ENCODE assay signal across 17 cellular contexts in the genomic region with DNA sequence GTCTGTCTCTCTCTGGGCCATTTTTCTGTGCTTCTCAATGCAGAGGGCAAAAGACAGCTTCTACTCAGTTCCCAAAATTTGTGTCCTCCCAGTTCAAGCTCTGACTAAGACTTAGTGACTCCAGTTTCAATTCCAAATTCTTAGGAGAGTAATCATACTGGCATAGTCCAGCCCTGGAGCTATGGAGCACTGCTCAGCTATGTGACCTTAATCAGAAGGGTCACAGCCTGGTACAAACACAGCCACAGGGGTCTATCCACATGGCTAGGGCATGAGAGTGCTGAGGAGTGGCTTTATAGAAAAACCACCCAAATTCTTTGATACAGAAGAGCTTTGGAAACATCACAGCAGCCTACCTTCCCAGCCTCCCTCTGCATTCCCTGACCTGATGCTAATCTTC.
DNase-seq lines count a peak whose midpoint lies in the region; ATAC-seq and TF ChIP-seq lines count a peak whose summit lies in the region.
"Had no signal": no experiment of that assay in that cellular context is flagged by ENCODE, and none has a peak within 500 bp of the region (broad histone marks: within the 10 kb centered on the region; RNA-seq: fewer than 3 reads in every experiment).

No MANE protein-coding gene starts in this region.

- no peak overlapping the region for H3K27ac ChIP-seq in Panc1 (ENCODE audit: low read length)
- H3K27ac ChIP-seq in substantia nigra (ENCODE audit: low read depth, low read length, poor library complexity, severe bottlenecking), result no peak overlapping the region
- H3K27ac ChIP-seq: spleen, uterus had no signal

- no peaks in the 10 kb centered on the region for H3K36me3 ChIP-seq in Panc1 (ENCODE audit: control insufficient read depth, insufficient read depth, low read length)
- H3K36me3 ChIP-seq: spleen, uterus had no signal

- in situ Hi-C loops in Caki2 (cut with HindIII; ENCODE audit: low pct_unique_long_range_greater_than_20kb, low sequenced_read_pairs) (no loop called here), Panc1 (cut with HindIII; ENCODE audit: low pct_unique_long_range_greater_than_20kb, low sequenced_read_pairs) (no loop called here)

- H3K4me3 Mint-ChIP-seq in naive thymus-derived CD8-positive, alpha-beta T cell, result no peak overlapping the region
- H3K4me3 Mint-ChIP-seq: activated CD4-positive, alpha-beta T cell treated with anti-CD3 and anti-CD28 coated beads, Interleukin-2, amount 10 ng/mL, durations not matched to agents 7 days and 5 days; naive B cell had no signal

- intact Hi-C loops in Panc1 (cut with micrococcal nuclease; ENCODE audit: unreplicated experiment), result no loop called here

- POLR2A ChIA-PET in Panc1 (lab: Charles Lee), result interaction anchor here (0.5 kb wide), 1 partner anchor 21 kb away, joined by 5 read pairs; no protein-coding TSS in a partner anchor
- POLR2A ChIA-PET in naive thymus-derived CD8-positive, alpha-beta T cell (lab: Charles Lee), result no interaction called here

- H3K27me3 ChIP-seq in Panc1 (ENCODE audit: control insufficient read depth, insufficient read depth, low read length), result no peaks in the 10 kb centered on the region
- H3K27me3 ChIP-seq: spleen, uterus had no signal

- no peak for TF ChIP-seq CTCF in Panc1 (IDR thresholded peaks at IDR 0.05)

- DNase-seq in Caki2 (ENCODE audit: low read depth), result peak; percentile 60
- no peak for DNase-seq in Panc1 (ENCODE audit: low read depth, low spot score)
- DNase-seq in epidermal melanocyte (ENCODE audit: insufficient read length, low spot score), result peak; percentile 80
- DNase-seq in non-pigmented ciliary epithelial cell (ENCODE audit: low read depth), result peak; percentile 45
- no peak for DNase-seq in NCI-H446 (lab: John Stamatoyannopoulos, UW)
- no peak for DNase-seq in substantia nigra (lab: John Stamatoyannopoulos, UW)
- no peak for DNase-seq in naive thymus-derived CD8-positive, alpha-beta T cell
- DNase-seq: activated CD4-positive, alpha-beta T cell treated with anti-CD3 and anti-CD28 coated beads, Interleukin-2, amount 10 ng/mL, durations not matched to agents 7 days and 5 days; activated naive CD4-positive, alpha-beta T cell treated with anti-CD3 and anti-CD28 coated beads, Interleukin-2, amount 50 U/mL, for 16 hours; DMS153; effector CD4-positive, alpha-beta T cell; naive B cell; NCI-H1105; NCI-H69; spleen; uterus had no signal

- H3K27me3 Mint-ChIP-seq in naive thymus-derived CD8-positive, alpha-beta T cell, result peaks cover 4 to 25% (median 13%) of the 10 kb centered on the region in 5 donors

- no peaks in the 10 kb centered on the region for H3K9me3 ChIP-seq in Panc1 (ENCODE audit: control insufficient read depth, insufficient read depth, low read depth, low read length)
- H3K9me3 ChIP-seq: spleen, uterus had no signal

- H3K4me1 ChIP-seq in Panc1 (ENCODE audit: control insufficient read depth, insufficient read depth, low read length), result no peaks in the 10 kb centered on the region
- H3K4me1 ChIP-seq: spleen, uterus had no signal

- H3K4me3 ChIP-seq in Panc1 (ENCODE audit: low read depth in 2 of 2, low read length in 2 of 2), result no peak overlapping the region
- H3K4me3 ChIP-seq: spleen, uterus had no signal

- H3K4me1 Mint-ChIP-seq in naive thymus-derived CD8-positive, alpha-beta T cell, result peaks cover 0 to 6% (median 1%) of the 10 kb centered on the region in 4 donors
- H3K4me1 Mint-ChIP-seq: activated CD4-positive, alpha-beta T cell treated with anti-CD3 and anti-CD28 coated beads, Interleukin-2, amount 10 ng/mL, durations not matched to agents 7 days and 5 days had no signal

- BruUV-seq in Panc1 (replicated peaks; lab: Mats Ljungman, UMichigan), result no TSS peak

- no peak overlapping the region for H3K27ac Mint-ChIP-seq in naive thymus-derived CD8-positive, alpha-beta T cell
- H3K27ac Mint-ChIP-seq: activated CD4-positive, alpha-beta T cell treated with anti-CD3 and anti-CD28 coated beads, Interleukin-2, amount 10 ng/mL, durations not matched to agents 7 days and 5 days had no signal

- peaks cover 0 to 12% (median 0%) of the 10 kb centered on the region in 9 donors for H3K9me3 Mint-ChIP-seq in naive thymus-derived CD8-positive, alpha-beta T cell
- H3K9me3 Mint-ChIP-seq: activated CD4-positive, alpha-beta T cell treated with anti-CD3 and anti-CD28 coated beads, Interleukin-2, amount 10 ng/mL, durations not matched to agents 7 days and 5 days had no signal

- no peaks in the 10 kb centered on the region for H3K36me3 Mint-ChIP-seq in naive thymus-derived CD8-positive, alpha-beta T cell
- H3K36me3 Mint-ChIP-seq: naive B cell had no signal

- ATAC-seq in Panc1, result peak; percentile 74; the same call in 1 of the 2 replicates
- ATAC-seq in HG02588 (IDR thresholded peaks at IDR 0.05; ENCODE audit: unreplicated experiment), result no peak
- ATAC-seq in naive thymus-derived CD8-positive, alpha-beta T cell, result no peak

- CTCF ChIA-PET in Panc1 (lab: Charles Lee), result interaction anchor here (0.5 kb wide), 1 partner anchor 688 kb away, joined by 6 read pairs; no protein-coding TSS in a partner anchor

Comparison
In these comparisons a context has a peak if more than half of its experiments do, and no peak if none do; other contexts are left out.
1. DNase-seq: peak in Caki2 (single experiment), epidermal melanocyte (single experiment) and non-pigmented ciliary epithelial cell (single experiment); none in Panc1 (single experiment), NCI-H446 (0 of 2), substantia nigra (0 of 49) and naive thymus-derived CD8-positive, alpha-beta T cell (0 of 10).